ENCODE assay signal across 20 cellular contexts in genomic region chr15:78691873-78692421, GRCh38. TPM values are rescaled to one million over a fixed set of nuclear protein-coding genes. Genes with fewer than 3 reads are reported as not detected.
"Had no signal": no experiment of that assay in that cellular context is flagged by ENCODE, and none has a peak within 500 bp of the region (broad histone marks: within the 10 kb centered on the region; RNA-seq: fewer than 3 reads in every experiment).

No MANE protein-coding gene starts in this region.

- H3K36me3 ChIP-seq: colonic mucosa, left lung, prostate gland, suprapubic skin, transverse colon, uterus had no signal

- DNase-seq: activated CD4-positive, alpha-beta T cell treated with anti-CD3 and anti-CD28 coated beads, Interleukin-2, amount 50 U/mL, for 1 hour; activated CD4-positive, CD25-positive, alpha-beta regulatory T cell treated with anti-CD3 and anti-CD28 coated beads, Interleukin-2, amount 50 U/mL, for 72 hours; activated naive CD4-positive, alpha-beta T cell; activated naive CD8-positive, alpha-beta T cell treated with anti-CD3 and anti-CD28 coated beads for 36 hours; amygdala; colonic mucosa; endodermal cell; hypothalamus; islet precursor cell; left lung; right cardiac atrium; stimulated activated naive CD8-positive, alpha-beta T cell treated with anti-CD3 and anti-CD28 coated beads, Interleukin-15, Interleukin-2, amounts not matched to agents 100 U/mL and 50 U/mL, for 24 hours; transverse colon; uterus had no signal

- H3K4me3 ChIP-seq: colonic mucosa, left lung, prostate gland, suprapubic skin, transverse colon, uterus had no signal

- H3K4me1 ChIP-seq: colonic mucosa, left lung, prostate gland, suprapubic skin, transverse colon, uterus had no signal

- H3K9me3 ChIP-seq: colonic mucosa, left lung, prostate gland, suprapubic skin, transverse colon, uterus had no signal

- H3K27ac ChIP-seq: colonic mucosa, left lung, prostate gland, suprapubic skin, transverse colon, uterus had no signal

- H3K27me3 ChIP-seq: colonic mucosa, left lung, suprapubic skin, transverse colon, uterus had no signal

- ATAC-seq: left lung; right cardiac atrium; stimulated activated naive CD8-positive, alpha-beta T cell treated with anti-CD3 and anti-CD28 coated beads, Interleukin-15, Interleukin-2, amounts not matched to agents 100 U/mL and 50 U/mL, for 24 hours had no signal

RNA-seq across cellular contexts. Expression of gene CHRNB4, which starts 50.9 kb away (rescaled TPM):
- total RNA-seq: activated CD8-positive, alpha-beta memory T cell treated with anti-CD3 and anti-CD28 coated beads for 36 hours; activated naive CD8-positive, alpha-beta T cell treated with anti-CD3 and anti-CD28 coated beads for 36 hours; fibroblast of lung; left lung; lung microvascular endothelial cell; omental fat pad; right cardiac atrium had no signal
- polyA plus RNA-seq: fibroblast of lung, right cardiac atrium had no signal
